ENCODE assay signal across 20 cellular contexts in genomic region chr9:116939161-116939560, GRCh38.
"Had no signal": no experiment of that assay in that cellular context is flagged by ENCODE, and none has a peak within 500 bp of the region (broad histone marks: within the 10 kb centered on the region; RNA-seq: fewer than 3 reads in every experiment).

No MANE protein-coding gene starts in this region.

- H3K27ac ChIP-seq: coronary artery, dorsolateral prefrontal cortex, esophagus muscularis mucosa, foreskin keratinocyte, gastrocnemius medialis, heart right ventricle, left lung, lower lobe of right lung had no signal

- H3K36me3 ChIP-seq: esophagus muscularis mucosa, gastrocnemius medialis, heart right ventricle, left lung, lower lobe of right lung had no signal

- H3K4me1 ChIP-seq: esophagus muscularis mucosa, foreskin keratinocyte, gastrocnemius medialis, heart right ventricle, left lung, lower lobe of right lung had no signal

- H3K4me3 ChIP-seq: coronary artery, dorsolateral prefrontal cortex, esophagus muscularis mucosa, gastrocnemius medialis, heart right ventricle, left lung, lower lobe of right lung, mucosa of descending colon had no signal

- H3K9me3 ChIP-seq: esophagus muscularis mucosa, gastrocnemius medialis, heart right ventricle, left lung, lower lobe of right lung, mucosa of descending colon had no signal

- DNase-seq: dermis blood vessel endothelial cell; dorsolateral prefrontal cortex; effector CD4-positive, alpha-beta T cell; effector memory CD4-positive, alpha-beta T cell; foreskin keratinocyte; gastrocnemius medialis; glutamatergic neuron; head of caudate nucleus; heart right ventricle; hippocampal formation; left cardiac atrium; left lung; left ventricle myocardium superior; lower lobe of right lung; mucosa of descending colon; naive B cell; naive thymus-derived CD8-positive, alpha-beta T cell had no signal

- H3K4me3 Mint-ChIP-seq: mesothelial cell of epicardium; naive B cell; naive thymus-derived CD8-positive, alpha-beta T cell had no signal

- H3K27me3 ChIP-seq: dorsolateral prefrontal cortex, esophagus muscularis mucosa, foreskin keratinocyte, gastrocnemius medialis, left lung had no signal

- H3K27ac Mint-ChIP-seq: mesothelial cell of epicardium, naive B cell had no signal

- H3K4me1 Mint-ChIP-seq: mesothelial cell of epicardium, naive B cell had no signal

- ATAC-seq: foreskin keratinocyte; gastrocnemius medialis; heart right ventricle; left cardiac atrium; left lung; left ventricle myocardium superior; lower lobe of right lung; mucosa of descending colon; naive thymus-derived CD8-positive, alpha-beta T cell had no signal

- H3K36me3 Mint-ChIP-seq: mesothelial cell of epicardium; naive B cell; naive thymus-derived CD8-positive, alpha-beta T cell had no signal
